Comparison of ENCODE assay signal across 11 cellular contexts in genomic region chr10:58475322-58476277, GRCh38. TPM values are rescaled to one million over a fixed set of nuclear protein-coding genes. Genes with fewer than 3 reads are reported as not detected.
DNase-seq lines count a peak whose midpoint lies in the region; FAIRE-seq and TF ChIP-seq lines count a peak whose summit lies in the region.
"Had no signal": no experiment of that assay in that cellular context is flagged by ENCODE, and none has a peak within 500 bp of the region (broad histone marks: within the 10 kb centered on the region; RNA-seq: fewer than 3 reads in every experiment).

No MANE protein-coding gene starts in this region.

- peak overlapping the region; percentile 25 for H2AFZ ChIP-seq in astrocyte (ENCODE audit: low read depth, low read length)

- H3K9me3 Mint-ChIP-seq in astrocyte (ENCODE audit: unreplicated experiment): no peaks in the 10 kb centered on the region
- H3K9me3 Mint-ChIP-seq: activated T-helper 1 cell treated with anti-CD3 and anti-CD28 coated beads, Interleukin-12 subunit alpha, Interleukin-12 subunit beta, Interleukin-2, Interleukin-4 antibody, amounts not matched to agents 30 ng/mL and 10 ng/mL and 1 ng/mL, durations not matched to agents 14 hours and 24 hours and 36 hours; T-helper 1 cell treated with Interleukin-12 subunit alpha and Interleukin-12 subunit beta and Interleukin-4 antibody, amounts not matched to agents 30 μg/mL and 1 μg/mL, for 36 hours had no signal

- H3K4me3 ChIP-seq in astrocyte (ENCODE audit: insufficient read depth, low read depth, low read length) (peak overlapping the region; percentile 47), left ventricle myocardium inferior (peak overlapping the region; percentile 42), skin epidermis (no peak overlapping the region)

- H3K27ac Mint-ChIP-seq in astrocyte (ENCODE audit: unreplicated experiment): peak overlapping the region; percentile 81
- H3K27ac Mint-ChIP-seq: activated T-helper 1 cell treated with anti-CD3 and anti-CD28 coated beads, Interleukin-12 subunit alpha, Interleukin-12 subunit beta, Interleukin-2, Interleukin-4 antibody, amounts not matched to agents 30 ng/mL and 10 ng/mL and 1 ng/mL, durations not matched to agents 14 hours and 24 hours and 36 hours; T-helper 1 cell treated with Interleukin-12 subunit alpha and Interleukin-12 subunit beta and Interleukin-4 antibody, amounts not matched to agents 30 μg/mL and 1 μg/mL, for 36 hours had no signal

- peaks cover 26% of the 10 kb centered on the region for H3K4me1 ChIP-seq in astrocyte (ENCODE audit: insufficient read depth, low read length)
- peaks cover 7% of the 10 kb centered on the region for H3K4me1 ChIP-seq in left ventricle myocardium inferior

- no peak overlapping the region for H3K4me3 Mint-ChIP-seq in astrocyte (ENCODE audit: unreplicated experiment)
- H3K4me3 Mint-ChIP-seq: activated T-helper 1 cell treated with anti-CD3 and anti-CD28 coated beads, Interleukin-12 subunit alpha, Interleukin-12 subunit beta, Interleukin-2, Interleukin-4 antibody, amounts not matched to agents 30 ng/mL and 10 ng/mL and 1 ng/mL, durations not matched to agents 14 hours and 24 hours and 36 hours; T-helper 1 cell treated with Interleukin-12 subunit alpha and Interleukin-12 subunit beta and Interleukin-4 antibody, amounts not matched to agents 30 μg/mL and 1 μg/mL, for 36 hours had no signal

- H3K27me3 ChIP-seq in astrocyte (ENCODE audit: insufficient read depth, low read length) (no peaks in the 10 kb centered on the region), left ventricle myocardium inferior (ENCODE audit: low read depth) (no peaks in the 10 kb centered on the region)

- H3K36me3 ChIP-seq in astrocyte (ENCODE audit: insufficient read depth, low read length) (no peaks in the 10 kb centered on the region), left ventricle myocardium inferior (no peaks in the 10 kb centered on the region)

- peak overlapping the region; percentile 81 for H3K27ac ChIP-seq in astrocyte (ENCODE audit: low read depth, low read length)
- peak overlapping the region; percentile 71 for H3K27ac ChIP-seq in left ventricle myocardium inferior (replicated peaks)
- H3K27ac ChIP-seq in skin epidermis: peak overlapping the region in 11 of 21 experiments; percentile 21 to 70 (median 52)

- H3K4me1 Mint-ChIP-seq in astrocyte (ENCODE audit: low read depth, unreplicated experiment): peaks cover 31% of the 10 kb centered on the region

- H3K9ac ChIP-seq in astrocyte (ENCODE audit: low read length): peak overlapping the region; percentile 77

- H3K79me2 ChIP-seq in astrocyte (ENCODE audit: insufficient read depth, low read length): no peaks in the 10 kb centered on the region

- no peaks in the 10 kb centered on the region for H3K36me3 Mint-ChIP-seq in astrocyte (ENCODE audit: low read depth, unreplicated experiment)

- DNase-seq in GM03348 (ENCODE audit: low spot score) (peak; percentile 56), astrocyte (ENCODE audit: low read depth) (peak; percentile 83), left ventricle myocardium inferior (no peak), UCSD-AML1 (lab: John Stamatoyannopoulos, UW; ENCODE audit: unreplicated experiment) (no peak), HK-2 (ENCODE audit: unreplicated experiment) (no peak)
- DNase-seq in stimulated activated CD4-positive, alpha-beta T cell treated with anti-CD3 and anti-CD28 coated beads, Interleukin-2, amount 100 ng/mL, for 24 hours: no peak
- DNase-seq in activated CD4-positive, CD25-positive, alpha-beta regulatory T cell treated with anti-CD3 and anti-CD28 coated beads, Interleukin-2, amount 50 U/mL, for 72 hours: no peak
- DNase-seq: NCI-H446 treated with DMSO at 0.1 percent for 48 hours had no signal

- intact Hi-C loops in left ventricle myocardium inferior (cut with micrococcal nuclease): no loop called here

- H3K27me3 Mint-ChIP-seq in astrocyte (ENCODE audit: low read depth, unreplicated experiment): no peaks in the 10 kb centered on the region

- H3K9me3 ChIP-seq in astrocyte (ENCODE audit: insufficient read depth, low read depth, low read length) (no peaks in the 10 kb centered on the region), left ventricle myocardium inferior (replicated peaks) (no peaks in the 10 kb centered on the region)

- no peak for TF ChIP-seq CTCF in astrocyte (IDR thresholded peaks at IDR 0.05; ENCODE audit: insufficient read depth, low read depth, low read length)
- no peak for TF ChIP-seq CTCF in left ventricle myocardium inferior (IDR thresholded peaks at IDR 0.05; ENCODE audit: borderline replicate concordance)

- peak; percentile 79 for FAIRE-seq in astrocyte (lab: Jason Lieb, UNC)

- peak overlapping the region; percentile 84 for H3K4me2 ChIP-seq in astrocyte (ENCODE audit: low read length)

- no peaks in the 10 kb centered on the region for H4K20me1 ChIP-seq in astrocyte (ENCODE audit: insufficient read depth, low read length)

RNA-seq across cellular contexts. Expression of gene BICC1, which starts 37.1 kb away (rescaled TPM):
- total RNA-seq in astrocyte (23.0 and 37.5 TPM in 2 replicates), left ventricle myocardium inferior (5.7 TPM)

Comparison
In these comparisons a context has a peak if more than half of its experiments do, and no peak if none do; other contexts are left out.
1. DNase-seq: peak in GM03348 (single experiment) and astrocyte (single experiment); none in left ventricle myocardium inferior (single experiment), stimulated activated CD4-positive, alpha-beta T cell treated with anti-CD3 and anti-CD28 coated beads, Interleukin-2, amount 100 ng/mL, for 24 hours (0 of 2), activated CD4-positive, CD25-positive, alpha-beta regulatory T cell treated with anti-CD3 and anti-CD28 coated beads, Interleukin-2, amount 50 U/mL, for 72 hours (single experiment), UCSD-AML1 (single experiment) and HK-2 (single experiment).
2. H3K4me3 ChIP-seq: peak in astrocyte (single experiment) and left ventricle myocardium inferior (single experiment); none in skin epidermis (0 of 7).
3. Peak in every context shown above with its lines, with median percentiles within 50 percentile points of each other: H3K27ac ChIP-seq.